1 cellular context compared by ENCODE assay signal in the genomic region with DNA sequence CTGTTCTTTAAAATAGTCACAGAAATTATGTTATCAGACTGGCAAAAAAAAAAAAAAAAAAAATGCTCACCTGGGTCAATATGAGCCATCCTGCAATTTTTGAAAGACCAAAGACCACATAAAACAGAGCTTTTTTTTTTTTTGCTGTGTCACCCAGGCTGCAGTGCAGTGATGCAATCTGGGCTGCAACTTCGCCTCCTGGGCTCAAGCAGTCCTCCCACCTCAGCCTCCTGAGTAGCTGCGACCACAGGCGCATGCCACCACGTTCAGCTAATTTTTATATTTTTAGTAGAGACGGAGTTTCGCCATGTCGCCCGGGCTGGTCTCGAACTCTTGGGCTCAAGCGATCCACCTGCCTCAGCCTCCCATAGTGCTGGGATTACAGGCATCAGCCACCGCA.
TF ChIP-seq lines count a peak whose summit lies in the region.

No MANE protein-coding gene starts in this region.

TF ChIP-seq in HepG2, 621 proteins besides CTCF, POLR2A, EP300 and RAD21 (continued from another document and continues in another):
- TF ChIP-seq, protein P1, sequence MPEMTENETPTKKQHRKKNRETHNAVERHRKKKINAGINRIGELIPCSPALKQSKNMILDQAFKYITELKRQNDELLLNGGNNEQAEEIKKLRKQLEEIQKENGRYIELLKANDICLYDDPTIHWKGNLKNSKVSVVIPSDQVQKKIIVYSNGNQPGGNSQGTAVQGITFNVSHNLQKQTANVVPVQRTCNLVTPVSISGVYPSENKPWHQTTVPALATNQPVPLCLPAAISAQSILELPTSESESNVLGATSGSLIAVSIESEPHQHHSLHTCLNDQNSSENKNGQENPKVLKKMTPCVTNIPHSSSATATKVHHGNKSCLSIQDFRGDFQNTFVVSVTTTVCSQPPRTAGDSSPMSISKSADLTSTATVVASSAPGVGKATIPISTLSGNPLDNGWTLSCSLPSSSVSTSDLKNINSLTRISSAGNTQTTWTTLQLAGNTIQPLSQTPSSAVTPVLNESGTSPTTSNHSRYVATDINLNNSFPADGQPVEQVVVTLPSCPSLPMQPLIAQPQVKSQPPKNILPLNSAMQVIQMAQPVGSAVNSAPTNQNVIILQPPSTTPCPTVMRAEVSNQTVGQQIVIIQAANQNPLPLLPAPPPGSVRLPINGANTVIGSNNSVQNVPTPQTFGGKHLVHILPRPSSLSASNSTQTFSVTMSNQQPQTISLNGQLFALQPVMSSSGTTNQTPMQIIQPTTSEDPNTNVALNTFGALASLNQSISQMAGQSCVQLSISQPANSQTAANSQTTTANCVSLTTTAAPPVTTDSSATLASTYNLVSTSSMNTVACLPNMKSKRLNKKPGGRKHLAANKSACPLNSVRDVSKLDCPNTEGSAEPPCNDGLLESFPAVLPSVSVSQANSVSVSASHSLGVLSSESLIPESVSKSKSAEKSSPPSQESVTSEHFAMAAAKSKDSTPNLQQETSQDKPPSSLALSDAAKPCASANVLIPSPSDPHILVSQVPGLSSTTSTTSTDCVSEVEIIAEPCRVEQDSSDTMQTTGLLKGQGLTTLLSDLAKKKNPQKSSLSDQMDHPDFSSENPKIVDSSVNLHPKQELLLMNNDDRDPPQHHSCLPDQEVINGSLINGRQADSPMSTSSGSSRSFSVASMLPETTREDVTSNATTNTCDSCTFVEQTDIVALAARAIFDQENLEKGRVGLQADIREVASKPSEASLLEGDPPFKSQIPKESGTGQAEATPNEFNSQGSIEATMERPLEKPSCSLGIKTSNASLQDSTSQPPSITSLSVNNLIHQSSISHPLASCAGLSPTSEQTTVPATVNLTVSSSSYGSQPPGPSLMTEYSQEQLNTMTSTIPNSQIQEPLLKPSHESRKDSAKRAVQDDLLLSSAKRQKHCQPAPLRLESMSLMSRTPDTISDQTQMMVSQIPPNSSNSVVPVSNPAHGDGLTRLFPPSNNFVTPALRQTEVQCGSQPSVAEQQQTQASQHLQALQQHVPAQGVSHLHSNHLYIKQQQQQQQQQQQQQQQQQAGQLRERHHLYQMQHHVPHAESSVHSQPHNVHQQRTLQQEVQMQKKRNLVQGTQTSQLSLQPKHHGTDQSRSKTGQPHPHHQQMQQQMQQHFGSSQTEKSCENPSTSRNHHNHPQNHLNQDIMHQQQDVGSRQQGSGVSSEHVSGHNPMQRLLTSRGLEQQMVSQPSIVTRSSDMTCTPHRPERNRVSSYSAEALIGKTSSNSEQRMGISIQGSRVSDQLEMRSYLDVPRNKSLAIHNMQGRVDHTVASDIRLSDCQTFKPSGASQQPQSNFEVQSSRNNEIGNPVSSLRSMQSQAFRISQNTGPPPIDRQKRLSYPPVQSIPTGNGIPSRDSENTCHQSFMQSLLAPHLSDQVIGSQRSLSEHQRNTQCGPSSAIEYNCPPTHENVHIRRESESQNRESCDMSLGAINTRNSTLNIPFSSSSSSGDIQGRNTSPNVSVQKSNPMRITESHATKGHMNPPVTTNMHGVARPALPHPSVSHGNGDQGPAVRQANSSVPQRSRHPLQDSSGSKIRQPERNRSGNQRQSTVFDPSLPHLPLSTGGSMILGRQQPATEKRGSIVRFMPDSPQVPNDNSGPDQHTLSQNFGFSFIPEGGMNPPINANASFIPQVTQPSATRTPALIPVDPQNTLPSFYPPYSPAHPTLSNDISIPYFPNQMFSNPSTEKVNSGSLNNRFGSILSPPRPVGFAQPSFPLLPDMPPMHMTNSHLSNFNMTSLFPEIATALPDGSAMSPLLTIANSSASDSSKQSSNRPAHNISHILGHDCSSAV (CRISPR knock-in tag; IDR thresholded peaks at IDR 0.05; ENCODE audit: borderline replicate concordance): no peak
- TF ChIP-seq SOX13 (IDR thresholded peaks at IDR 0.05) (0 out of 2 replicates have a peak, but pooled peaks have one; percentile 10), SOX13 (CRISPR knock-in tag; conservative IDR thresholded peaks at IDR 0.05 in 1 of 2, IDR thresholded peaks at IDR 0.05 in 1 of 2) (peak in 1 of 2 experiments; percentile 56; a peak in 2 of 4 replicates), PHF5A (CRISPR knock-in tag; IDR thresholded peaks at IDR 0.05; ENCODE audit: low read depth, unreplicated experiment) (no peak), DPF2 (CRISPR knock-in tag; IDR thresholded peaks at IDR 0.05; ENCODE audit: borderline replicate concordance, low read depth) (peak; percentile 47; the same call in 1 of the 2 replicates), ZNF605 (CRISPR knock-in tag; IDR thresholded peaks at IDR 0.05) (no peak), ZNF441 (CRISPR knock-in tag; IDR thresholded peaks at IDR 0.05; ENCODE audit: borderline replicate concordance) (peak; percentile 57; the same call in 1 of the 2 replicates), ELF3 (CRISPR knock-in tag; IDR thresholded peaks at IDR 0.05) (0 out of 2 replicates have a peak, but pooled peaks have one; percentile 30), FOXJ3 (CRISPR knock-in tag; IDR thresholded peaks at IDR 0.05; ENCODE audit: borderline replicate concordance) (peak; percentile 43; the same call in 1 of the 2 replicates), CEBPG (CRISPR knock-in tag; IDR thresholded peaks at IDR 0.05) (peak; percentile 95), ZMYM4 (CRISPR knock-in tag; IDR thresholded peaks at IDR 0.05) (peak; percentile 81), ZNF232 (CRISPR knock-in tag; IDR thresholded peaks at IDR 0.05; ENCODE audit: borderline replicate concordance) (no peak), ZNF3 (CRISPR knock-in tag; IDR thresholded peaks at IDR 0.05) (0 out of 2 replicates have a peak, but pooled peaks have one; percentile 54), ESRRA (CRISPR knock-in tag; IDR thresholded peaks at IDR 0.05; ENCODE audit: low read depth) (no peak)
- TF ChIP-seq, protein P2, sequence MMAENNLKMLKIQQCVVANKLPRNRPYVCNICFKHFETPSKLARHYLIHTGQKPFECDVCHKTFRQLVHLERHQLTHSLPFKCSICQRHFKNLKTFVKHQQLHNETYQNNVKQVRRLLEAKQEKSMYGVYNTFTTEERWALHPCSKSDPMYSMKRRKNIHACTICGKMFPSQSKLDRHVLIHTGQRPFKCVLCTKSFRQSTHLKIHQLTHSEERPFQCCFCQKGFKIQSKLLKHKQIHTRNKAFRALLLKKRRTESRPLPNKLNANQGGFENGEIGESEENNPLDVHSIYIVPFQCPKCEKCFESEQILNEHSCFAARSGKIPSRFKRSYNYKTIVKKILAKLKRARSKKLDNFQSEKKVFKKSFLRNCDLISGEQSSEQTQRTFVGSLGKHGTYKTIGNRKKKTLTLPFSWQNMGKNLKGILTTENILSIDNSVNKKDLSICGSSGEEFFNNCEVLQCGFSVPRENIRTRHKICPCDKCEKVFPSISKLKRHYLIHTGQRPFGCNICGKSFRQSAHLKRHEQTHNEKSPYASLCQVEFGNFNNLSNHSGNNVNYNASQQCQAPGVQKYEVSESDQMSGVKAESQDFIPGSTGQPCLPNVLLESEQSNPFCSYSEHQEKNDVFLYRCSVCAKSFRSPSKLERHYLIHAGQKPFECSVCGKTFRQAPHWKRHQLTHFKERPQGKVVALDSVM (CRISPR knock-in tag; IDR thresholded peaks at IDR 0.05): peak; percentile 98
- TF ChIP-seq, protein P3, sequence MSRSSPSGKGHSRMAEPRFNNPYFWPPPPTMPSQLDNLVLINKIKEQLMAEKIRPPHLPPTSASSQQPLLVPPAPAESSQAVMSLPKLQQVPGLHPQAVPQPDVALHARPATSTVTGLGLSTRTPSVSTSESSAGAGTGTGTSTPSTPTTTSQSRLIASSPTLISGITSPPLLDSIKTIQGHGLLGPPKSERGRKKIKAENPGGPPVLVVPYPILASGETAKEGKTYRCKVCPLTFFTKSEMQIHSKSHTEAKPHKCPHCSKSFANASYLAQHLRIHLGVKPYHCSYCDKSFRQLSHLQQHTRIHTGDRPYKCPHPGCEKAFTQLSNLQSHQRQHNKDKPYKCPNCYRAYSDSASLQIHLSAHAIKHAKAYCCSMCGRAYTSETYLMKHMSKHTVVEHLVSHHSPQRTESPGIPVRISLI (CRISPR knock-in tag; IDR thresholded peaks at IDR 0.05; ENCODE audit: borderline replicate concordance): peak; percentile 98
- TF ChIP-seq, protein P4, sequence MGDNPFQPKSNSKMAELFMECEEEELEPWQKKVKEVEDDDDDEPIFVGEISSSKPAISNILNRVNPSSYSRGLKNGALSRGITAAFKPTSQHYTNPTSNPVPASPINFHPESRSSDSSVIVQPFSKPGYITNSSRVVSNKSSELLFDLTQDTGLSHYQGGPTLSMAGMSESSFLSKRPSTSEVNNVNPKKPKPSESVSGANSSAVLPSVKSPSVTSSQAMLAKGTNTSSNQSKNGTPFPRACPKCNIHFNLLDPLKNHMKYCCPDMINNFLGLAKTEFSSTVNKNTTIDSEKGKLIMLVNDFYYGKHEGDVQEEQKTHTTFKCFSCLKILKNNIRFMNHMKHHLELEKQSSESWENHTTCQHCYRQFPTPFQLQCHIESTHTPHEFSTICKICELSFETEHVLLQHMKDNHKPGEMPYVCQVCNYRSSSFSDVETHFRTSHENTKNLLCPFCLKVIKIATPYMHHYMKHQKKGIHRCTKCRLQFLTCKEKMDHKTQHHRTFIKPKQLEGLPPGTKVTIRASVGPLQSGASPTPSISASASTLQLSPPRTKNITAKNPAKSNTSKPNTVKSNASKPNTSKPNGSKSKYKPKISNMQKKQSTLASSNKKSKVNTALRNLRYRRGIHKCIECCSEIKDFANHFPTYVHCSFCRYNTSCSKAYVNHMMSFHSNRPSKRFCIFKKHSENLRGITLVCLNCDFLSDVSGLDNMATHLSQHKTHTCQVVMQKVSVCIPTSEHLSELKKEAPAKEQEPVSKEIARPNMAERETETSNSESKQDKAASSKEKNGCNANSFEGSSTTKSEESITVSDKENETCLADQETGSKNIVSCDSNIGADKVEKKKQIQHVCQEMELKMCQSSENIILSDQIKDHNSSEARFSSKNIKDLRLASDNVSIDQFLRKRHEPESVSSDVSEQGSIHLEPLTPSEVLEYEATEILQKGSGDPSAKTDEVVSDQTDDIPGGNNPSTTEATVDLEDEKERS (CRISPR knock-in tag; IDR thresholded peaks at IDR 0.05): peak; percentile 94
- TF ChIP-seq, protein P5, sequence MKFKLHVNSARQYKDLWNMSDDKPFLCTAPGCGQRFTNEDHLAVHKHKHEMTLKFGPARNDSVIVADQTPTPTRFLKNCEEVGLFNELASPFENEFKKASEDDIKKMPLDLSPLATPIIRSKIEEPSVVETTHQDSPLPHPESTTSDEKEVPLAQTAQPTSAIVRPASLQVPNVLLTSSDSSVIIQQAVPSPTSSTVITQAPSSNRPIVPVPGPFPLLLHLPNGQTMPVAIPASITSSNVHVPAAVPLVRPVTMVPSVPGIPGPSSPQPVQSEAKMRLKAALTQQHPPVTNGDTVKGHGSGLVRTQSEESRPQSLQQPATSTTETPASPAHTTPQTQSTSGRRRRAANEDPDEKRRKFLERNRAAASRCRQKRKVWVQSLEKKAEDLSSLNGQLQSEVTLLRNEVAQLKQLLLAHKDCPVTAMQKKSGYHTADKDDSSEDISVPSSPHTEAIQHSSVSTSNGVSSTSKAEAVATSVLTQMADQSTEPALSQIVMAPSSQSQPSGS (CRISPR knock-in tag; IDR thresholded peaks at IDR 0.05): peak; percentile 50; the same call in 1 of the 2 replicates
- TF ChIP-seq, protein P6, sequence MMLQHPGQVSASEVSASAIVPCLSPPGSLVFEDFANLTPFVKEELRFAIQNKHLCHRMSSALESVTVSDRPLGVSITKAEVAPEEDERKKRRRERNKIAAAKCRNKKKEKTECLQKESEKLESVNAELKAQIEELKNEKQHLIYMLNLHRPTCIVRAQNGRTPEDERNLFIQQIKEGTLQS (CRISPR knock-in tag; IDR thresholded peaks at IDR 0.05): peak; percentile 95
- TF ChIP-seq, protein P7, sequence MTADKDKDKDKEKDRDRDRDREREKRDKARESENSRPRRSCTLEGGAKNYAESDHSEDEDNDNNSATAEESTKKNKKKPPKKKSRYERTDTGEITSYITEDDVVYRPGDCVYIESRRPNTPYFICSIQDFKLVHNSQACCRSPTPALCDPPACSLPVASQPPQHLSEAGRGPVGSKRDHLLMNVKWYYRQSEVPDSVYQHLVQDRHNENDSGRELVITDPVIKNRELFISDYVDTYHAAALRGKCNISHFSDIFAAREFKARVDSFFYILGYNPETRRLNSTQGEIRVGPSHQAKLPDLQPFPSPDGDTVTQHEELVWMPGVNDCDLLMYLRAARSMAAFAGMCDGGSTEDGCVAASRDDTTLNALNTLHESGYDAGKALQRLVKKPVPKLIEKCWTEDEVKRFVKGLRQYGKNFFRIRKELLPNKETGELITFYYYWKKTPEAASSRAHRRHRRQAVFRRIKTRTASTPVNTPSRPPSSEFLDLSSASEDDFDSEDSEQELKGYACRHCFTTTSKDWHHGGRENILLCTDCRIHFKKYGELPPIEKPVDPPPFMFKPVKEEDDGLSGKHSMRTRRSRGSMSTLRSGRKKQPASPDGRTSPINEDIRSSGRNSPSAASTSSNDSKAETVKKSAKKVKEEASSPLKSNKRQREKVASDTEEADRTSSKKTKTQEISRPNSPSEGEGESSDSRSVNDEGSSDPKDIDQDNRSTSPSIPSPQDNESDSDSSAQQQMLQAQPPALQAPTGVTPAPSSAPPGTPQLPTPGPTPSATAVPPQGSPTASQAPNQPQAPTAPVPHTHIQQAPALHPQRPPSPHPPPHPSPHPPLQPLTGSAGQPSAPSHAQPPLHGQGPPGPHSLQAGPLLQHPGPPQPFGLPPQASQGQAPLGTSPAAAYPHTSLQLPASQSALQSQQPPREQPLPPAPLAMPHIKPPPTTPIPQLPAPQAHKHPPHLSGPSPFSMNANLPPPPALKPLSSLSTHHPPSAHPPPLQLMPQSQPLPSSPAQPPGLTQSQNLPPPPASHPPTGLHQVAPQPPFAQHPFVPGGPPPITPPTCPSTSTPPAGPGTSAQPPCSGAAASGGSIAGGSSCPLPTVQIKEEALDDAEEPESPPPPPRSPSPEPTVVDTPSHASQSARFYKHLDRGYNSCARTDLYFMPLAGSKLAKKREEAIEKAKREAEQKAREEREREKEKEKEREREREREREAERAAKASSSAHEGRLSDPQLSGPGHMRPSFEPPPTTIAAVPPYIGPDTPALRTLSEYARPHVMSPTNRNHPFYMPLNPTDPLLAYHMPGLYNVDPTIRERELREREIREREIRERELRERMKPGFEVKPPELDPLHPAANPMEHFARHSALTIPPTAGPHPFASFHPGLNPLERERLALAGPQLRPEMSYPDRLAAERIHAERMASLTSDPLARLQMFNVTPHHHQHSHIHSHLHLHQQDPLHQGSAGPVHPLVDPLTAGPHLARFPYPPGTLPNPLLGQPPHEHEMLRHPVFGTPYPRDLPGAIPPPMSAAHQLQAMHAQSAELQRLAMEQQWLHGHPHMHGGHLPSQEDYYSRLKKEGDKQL (CRISPR knock-in tag; IDR thresholded peaks at IDR 0.05; ENCODE audit: low read depth): 0 out of 2 replicates have a peak, but pooled peaks have one; percentile 28
- TF ChIP-seq, protein P8, sequence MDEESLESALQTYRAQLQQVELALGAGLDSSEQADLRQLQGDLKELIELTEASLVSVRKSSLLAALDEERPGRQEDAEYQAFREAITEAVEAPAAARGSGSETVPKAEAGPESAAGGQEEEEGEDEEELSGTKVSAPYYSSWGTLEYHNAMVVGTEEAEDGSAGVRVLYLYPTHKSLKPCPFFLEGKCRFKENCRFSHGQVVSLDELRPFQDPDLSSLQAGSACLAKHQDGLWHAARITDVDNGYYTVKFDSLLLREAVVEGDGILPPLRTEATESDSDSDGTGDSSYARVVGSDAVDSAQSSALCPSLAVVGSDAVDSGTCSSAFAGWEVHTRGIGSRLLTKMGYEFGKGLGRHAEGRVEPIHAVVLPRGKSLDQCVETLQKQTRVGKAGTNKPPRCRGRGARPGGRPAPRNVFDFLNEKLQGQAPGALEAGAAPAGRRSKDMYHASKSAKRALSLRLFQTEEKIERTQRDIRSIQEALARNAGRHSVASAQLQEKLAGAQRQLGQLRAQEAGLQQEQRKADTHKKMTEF (CRISPR knock-in tag; IDR thresholded peaks at IDR 0.05): peak; percentile 81
